Comparison of ENCODE assay signal across 9 cellular contexts in the genomic region with DNA sequence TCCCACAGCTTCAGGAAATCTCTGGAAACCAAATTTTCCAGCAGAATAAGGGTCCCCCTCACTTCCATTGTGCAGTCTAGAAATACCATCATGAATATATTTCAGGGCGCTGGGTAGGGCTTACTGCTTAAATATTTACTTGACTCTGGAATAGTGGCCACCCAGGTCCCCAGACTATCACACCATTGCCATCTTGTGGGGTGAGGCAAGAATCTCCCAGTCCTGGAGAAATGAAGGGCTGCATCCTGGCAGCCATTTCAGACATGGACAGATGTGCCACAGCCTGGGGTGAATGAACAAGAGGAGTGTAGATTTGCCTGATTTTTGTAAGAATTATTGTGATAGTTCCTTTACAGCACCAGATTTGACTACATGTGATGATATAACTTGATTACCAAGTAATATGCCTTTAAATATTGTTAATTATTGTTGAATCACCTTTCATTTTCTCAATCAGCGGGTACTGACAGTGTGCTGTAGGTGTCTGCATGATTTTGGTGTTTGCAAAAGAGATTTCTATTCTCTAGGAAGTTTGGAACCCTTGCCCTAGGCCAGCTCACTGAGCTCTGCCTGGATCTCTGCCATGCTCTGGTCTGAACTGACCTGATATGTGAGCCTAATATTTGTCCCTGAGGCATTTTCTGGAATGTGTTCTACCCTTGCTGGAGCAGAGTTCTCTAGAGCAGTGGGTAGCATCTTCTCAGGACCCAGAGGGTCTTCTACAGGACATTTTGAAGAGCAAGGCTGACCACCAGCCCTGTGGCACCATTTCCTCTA.
DNase-seq lines count a peak whose midpoint lies in the region; ATAC-seq and TF ChIP-seq lines count a peak whose summit lies in the region.
"Had no signal": no experiment of that assay in that cellular context is flagged by ENCODE, and none has a peak within 500 bp of the region (broad histone marks: within the 10 kb centered on the region; RNA-seq: fewer than 3 reads in every experiment).

No MANE protein-coding gene starts in this region.

- H3K4me3 ChIP-seq in A673 (ENCODE audit: low read depth, low read length, poor library complexity, severe bottlenecking) (no peak overlapping the region), cardiac muscle cell (no peak overlapping the region)

- H3K27ac ChIP-seq in A673 (ENCODE audit: low read depth, low read length, poor library complexity, severe bottlenecking), result no peak overlapping the region
- no peak overlapping the region for H3K27ac ChIP-seq in cardiac muscle cell

- DNase-seq in A673 (ENCODE audit: low spot score) (peak; percentile 16), RPMI7951 (ENCODE audit: low read depth) (peak; percentile 16), cardiac muscle cell (ENCODE audit: low read depth in 1 of 2, low spot score in 1 of 2) (peak; percentile 29), GM19240 (ENCODE audit: insufficient read length, low spot score) (no peak), activated gamma-delta T cell (lab: John Stamatoyannopoulos, UW) (no peak)
- DNase-seq: natural killer cell had no signal

- POLR2A ChIA-PET in A673 (lab: Charles Lee; ENCODE audit: low non-redundant PET), result no interaction called here

- BruUV-seq in A673 (replicated peaks; lab: Mats Ljungman, UMichigan), result no TSS peak

- H3K27me3 ChIP-seq in A673 (replicated peaks; ENCODE audit: insufficient read depth, low read depth, low read length, poor library complexity), result no peaks in the 10 kb centered on the region
- no peaks in the 10 kb centered on the region for H3K27me3 ChIP-seq in cardiac muscle cell

- TF ChIP-seq CTCF in A673 (conservative IDR thresholded peaks at IDR 0.05; ENCODE audit: low read depth, low read length) (peak; percentile 30; the same call in 1 of the 2 replicates), cardiac muscle cell (IDR thresholded peaks at IDR 0.05; ENCODE audit: low read depth, low read length) (no peak)

- H3K4me1 ChIP-seq in A673 (ENCODE audit: insufficient read depth, low read length, poor library complexity, severe bottlenecking), result no peaks in the 10 kb centered on the region
- H3K4me1 ChIP-seq in cardiac muscle cell (ENCODE audit: low read depth), result no peaks in the 10 kb centered on the region

- intact Hi-C loops in A673 (cut with micrococcal nuclease; ENCODE audit: unreplicated experiment), result no loop called here

- CTCF ChIA-PET in A673 (lab: Charles Lee), result no interaction called here

- H3K9me3 ChIP-seq in A673 (ENCODE audit: low read depth, low read length, poor library complexity, severe bottlenecking), result no peaks in the 10 kb centered on the region
- H3K9me3 ChIP-seq in cardiac muscle cell (ENCODE audit: low read depth), result no peaks in the 10 kb centered on the region

- ATAC-seq in GM19468 (IDR thresholded peaks at IDR 0.05; ENCODE audit: extremely low read depth, unreplicated experiment), result peak; percentile 25
- no peak for ATAC-seq in GM21381 (IDR thresholded peaks at IDR 0.05; ENCODE audit: unreplicated experiment)
- ATAC-seq in HG03175 (IDR thresholded peaks at IDR 0.05; ENCODE audit: unreplicated experiment), result no peak

- H3K36me3 ChIP-seq in A673 (ENCODE audit: insufficient read depth, low read length, poor library complexity, severe bottlenecking) (no peaks in the 10 kb centered on the region), cardiac muscle cell (no peaks in the 10 kb centered on the region)

Comparison
In these comparisons a context has a peak if more than half of its experiments do, and no peak if none do; other contexts are left out.
1. DNase-seq: peak in A673 (single experiment), RPMI7951 (single experiment) and cardiac muscle cell (2 of 2); none in GM19240 (single experiment) and activated gamma-delta T cell (single experiment).